Comparison of ENCODE assay signal across 34 cellular contexts in genomic region chr13:86108334-86108733, GRCh38.
"Had no signal": no experiment of that assay in that cellular context is flagged by ENCODE, and none has a peak within 500 bp of the region (broad histone marks: within the 10 kb centered on the region; RNA-seq: fewer than 3 reads in every experiment).

No MANE protein-coding gene starts in this region.

- H3K9me3 ChIP-seq: Peyer's patch had no signal

- H3K27ac ChIP-seq: Peyer's patch, RWPE1, WERI-Rb-1 had no signal

- H3K27me3 ChIP-seq: Peyer's patch had no signal

- H3K36me3 ChIP-seq: Peyer's patch, WERI-Rb-1 had no signal

- H3K4me1 ChIP-seq: Peyer's patch had no signal

- H3K4me3 ChIP-seq: Peyer's patch had no signal

- DNase-seq: activated CD4-positive, alpha-beta memory T cell treated with anti-CD3 and anti-CD28 coated beads, Interleukin-2, amount 10 ng/mL, durations not matched to agents 7 days and 5 days; activated CD4-positive, alpha-beta T cell treated with anti-CD3 and anti-CD28 coated beads for 1 hour; activated CD4-positive, alpha-beta T cell treated with anti-CD3 and anti-CD28 coated beads for 48 hours; activated CD4-positive, CD25-positive, alpha-beta regulatory T cell; activated CD8-positive, alpha-beta memory T cell treated with anti-CD3 and anti-CD28 coated beads for 24 hours; activated CD8-positive, alpha-beta memory T cell treated with anti-CD3 and anti-CD28 coated beads, Interleukin-2, amount 10 ng/mL, durations not matched to agents 7 days and 5 days; activated CD8-positive, alpha-beta memory T cell treated with anti-CD3 and anti-CD28 coated beads, Interleukin-2, amount 50 U/mL, for 48 hours; activated effector memory CD4-positive, alpha-beta T cell treated with Interleukin-2 at 50 U/mL for 16 hours; activated naive CD4-positive, alpha-beta T cell treated with anti-CD3 and anti-CD28 coated beads, Interleukin-2, amount 10 ng/mL, durations not matched to agents 7 days and 5 days; activated naive CD8-positive, alpha-beta T cell treated with anti-CD3 and anti-CD28 coated beads, Interleukin-2, amount 50 U/mL, for 24 hours; activated T-cell treated with anti-CD3 and anti-CD28 coated beads, Interleukin-2, amount 50 U/mL, for 48 hours; anterior cingulate cortex; caudate nucleus; cerebellar nuclear complex; cortex of kidney; NCI-H1092 treated with DMSO at 0.1 percent for 48 hours; NCI-H1417; NCI-H146; NCI-H187 treated with DMSO at 0.1 percent for 48 hours; NCI-H2081; NCI-H2171 treated with DMSO at 0.1 percent for 48 hours; NCI-H2227 treated with DMSO at 0.1 percent for 48 hours; NCI-H446; NCI-H510A treated with DMSO at 0.1 percent for 48 hours; NCI-H526 treated with DMSO at 0.1 percent for 48 hours; NCI-H774; PC-3; Peyer's patch; SW 1271; T-helper 1 cell; T-helper 2 cell; T1000; WERI-Rb-1 had no signal
